Comparison of ENCODE assay signal across 24 cellular contexts in genomic region chr18:23485386-23485785, GRCh38.
"Had no signal": no experiment of that assay in that cellular context is flagged by ENCODE, and none has a peak within 500 bp of the region (broad histone marks: within the 10 kb centered on the region; RNA-seq: fewer than 3 reads in every experiment).

No MANE protein-coding gene starts in this region.

- H3K4me1 ChIP-seq: Peyer's patch had no signal

- H3K27ac ChIP-seq: Peyer's patch had no signal

- H3K4me3 ChIP-seq: Peyer's patch had no signal

- H3K27me3 Mint-ChIP-seq: activated CD4-positive, alpha-beta memory T cell treated with anti-CD3 and anti-CD28 coated beads, Interleukin-2, amount 10 ng/mL, durations not matched to agents 7 days and 5 days; activated CD4-positive, alpha-beta T cell treated with anti-CD3 and anti-CD28 coated beads for 36 hours; activated naive CD8-positive, alpha-beta T cell treated with anti-CD3 and anti-CD28 coated beads for 36 hours; activated T-helper 17 cell treated with anti-CD3 and anti-CD28 coated beads, Interleukin-2, amount 50 U/mL, for 72 hours; T-helper 17 cell had no signal

- ATAC-seq: activated CD4-positive, alpha-beta T cell treated with anti-CD3 and anti-CD28 coated beads for 36 hours; activated T-helper 17 cell treated with anti-CD3 and anti-CD28 coated beads, Interleukin-2, amount 50 U/mL, for 72 hours; T-helper 17 cell had no signal

- H3K9me3 ChIP-seq: Peyer's patch had no signal

- H3K27ac Mint-ChIP-seq: activated CD4-positive, alpha-beta memory T cell treated with anti-CD3 and anti-CD28 coated beads, Interleukin-2, amount 10 ng/mL, durations not matched to agents 7 days and 5 days; activated CD4-positive, alpha-beta T cell treated with anti-CD3 and anti-CD28 coated beads for 36 hours; activated naive CD4-positive, alpha-beta T cell treated with anti-CD3 and anti-CD28 coated beads, Interleukin-2, amount 10 ng/mL, durations not matched to agents 7 days and 5 days; activated naive CD8-positive, alpha-beta T cell treated with anti-CD3 and anti-CD28 coated beads for 36 hours had no signal

- DNase-seq: activated CD4-positive, alpha-beta memory T cell treated with anti-CD3 and anti-CD28 coated beads, Interleukin-2, amount 10 ng/mL, durations not matched to agents 7 days and 5 days; activated CD4-positive, alpha-beta T cell treated with anti-CD3 and anti-CD28 coated beads for 36 hours; activated CD4-positive, alpha-beta T cell treated with anti-CD3 and anti-CD28 coated beads, Interleukin-2, amount 50 U/mL, for 1 hour; activated gamma-delta T cell treated with Interleukin-2 at 50 U/mL for 16 hours; activated naive CD4-positive, alpha-beta T cell treated with anti-CD3 and anti-CD28 coated beads, Interleukin-2, amount 10 ng/mL, durations not matched to agents 7 days and 5 days; activated naive CD8-positive, alpha-beta T cell treated with anti-CD3 and anti-CD28 coated beads for 36 hours; activated T-cell treated with anti-CD3 and anti-CD28 coated beads for 4 hours; activated T-cell treated with anti-CD3 and anti-CD28 coated beads, Interleukin-2, amount 50 U/mL, for 48 hours; Kasumi-1; KBM-7; NCI-H1092; NCI-H1417; NCI-H2029; NCI-H2107; NCI-H345; NCI-H510A; NCI-H526 treated with DMSO at 0.1 percent for 48 hours; NK-92 treated with Interleukin-12 subunit alpha and Interleukin-12 subunit beta, amount 100 ng/mL, for 24 hours; OCI-M1; Peyer's patch; SHP77; T-helper 17 cell; T-helper 9 cell had no signal

- H3K9me3 Mint-ChIP-seq: activated CD4-positive, alpha-beta memory T cell treated with anti-CD3 and anti-CD28 coated beads, Interleukin-2, amount 10 ng/mL, durations not matched to agents 7 days and 5 days; activated naive CD4-positive, alpha-beta T cell treated with anti-CD3 and anti-CD28 coated beads, Interleukin-2, amount 10 ng/mL, durations not matched to agents 7 days and 5 days; activated naive CD8-positive, alpha-beta T cell treated with anti-CD3 and anti-CD28 coated beads for 36 hours; activated T-helper 17 cell treated with anti-CD3 and anti-CD28 coated beads, Interleukin-2, amount 50 U/mL, for 72 hours had no signal

- H3K4me3 Mint-ChIP-seq: activated CD4-positive, alpha-beta memory T cell treated with anti-CD3 and anti-CD28 coated beads, Interleukin-2, amount 10 ng/mL, durations not matched to agents 7 days and 5 days; activated CD4-positive, alpha-beta T cell treated with anti-CD3 and anti-CD28 coated beads for 36 hours; activated naive CD4-positive, alpha-beta T cell treated with anti-CD3 and anti-CD28 coated beads, Interleukin-2, amount 10 ng/mL, durations not matched to agents 7 days and 5 days; activated naive CD8-positive, alpha-beta T cell treated with anti-CD3 and anti-CD28 coated beads for 36 hours; activated T-helper 17 cell treated with anti-CD3 and anti-CD28 coated beads, Interleukin-2, amount 50 U/mL, for 72 hours; T-helper 17 cell had no signal

- H3K27me3 ChIP-seq: Peyer's patch had no signal
